Comparison of ENCODE assay signal across 4 cellular contexts in genomic region chr17:21410371-21410770, GRCh38. TPM values are rescaled to one million over a fixed set of nuclear protein-coding genes. Genes with fewer than 3 reads are reported as not detected.
"Had no signal": no experiment of that assay in that cellular context is flagged by ENCODE, and none has a peak within 500 bp of the region (broad histone marks: within the 10 kb centered on the region; RNA-seq: fewer than 3 reads in every experiment).

No MANE protein-coding gene starts in this region.

RNA-seq across cellular contexts. Expression of gene KCNJ12, which starts 34.2 kb away (rescaled TPM):
- total RNA-seq: activated B cell treated with CpG ODN at 0.5 μM for 24 hours; activated CD8-positive, alpha-beta T cell treated with anti-CD3 and anti-CD28 coated beads for 36 hours; activated naive CD8-positive, alpha-beta T cell treated with anti-CD3 and anti-CD28 coated beads for 36 hours; esophagus mucosa had no signal
